ENCODE assay signal across 2 cellular contexts in the genomic region with DNA sequence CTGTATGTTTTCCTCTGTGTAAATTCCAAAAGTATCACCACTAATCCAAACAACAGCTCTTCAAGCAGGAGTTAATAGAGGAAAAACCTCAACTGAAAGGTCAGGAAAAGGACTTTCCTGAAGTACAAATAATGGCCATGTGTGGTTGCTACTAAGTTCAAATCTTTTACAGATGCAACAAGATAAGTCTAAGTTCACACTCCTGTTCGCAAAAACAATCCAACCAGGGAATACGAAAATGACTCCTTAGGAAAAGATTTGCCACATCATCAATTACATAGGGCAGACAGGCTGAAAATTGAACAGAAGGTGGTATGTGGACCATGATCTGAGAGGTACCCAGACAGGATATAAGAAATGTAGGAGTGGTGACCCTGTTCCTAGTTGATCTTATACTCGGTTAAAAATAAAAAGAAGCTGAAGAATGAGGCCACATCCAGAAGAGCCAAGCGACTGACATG.
TF ChIP-seq lines count a peak whose summit lies in the region.

No MANE protein-coding gene starts in this region.

TF ChIP-seq in GM12878, 131 proteins besides CTCF, POLR2A, EP300 and RAD21:
- TF ChIP-seq SKIL (IDR thresholded peaks at IDR 0.05; ENCODE audit: low read depth, poor library complexity, severe bottlenecking) (no peak), PML (IDR thresholded peaks at IDR 0.05; ENCODE audit: low read length) (no peak), ZNF687 (IDR thresholded peaks at IDR 0.05) (no peak), SP1 (IDR thresholded peaks at IDR 0.05; ENCODE audit: low read depth, low read length) (no peak), CHD4 (IDR thresholded peaks at IDR 0.05) (no peak), LARP7 (IDR thresholded peaks at IDR 0.05) (no peak), YY1 (IDR thresholded peaks at IDR 0.05; ENCODE audit: low read depth, low read length) (no peak), EED (IDR thresholded peaks at IDR 0.05; ENCODE audit: low read depth) (no peak), CREB1 (IDR thresholded peaks at IDR 0.05; ENCODE audit: low read depth) (no peak), NR2F1 (conservative IDR thresholded peaks at IDR 0.05) (no peak), ETV6 (conservative IDR thresholded peaks at IDR 0.05 in 1 of 2, IDR thresholded peaks at IDR 0.05 in 1 of 2; ENCODE audit: borderline replicate concordance in 1 of 2, low read depth in 1 of 2) (no peak), ATF7 (IDR thresholded peaks at IDR 0.05; ENCODE audit: low read depth) (no peak)
- TF ChIP-seq, protein P1, sequence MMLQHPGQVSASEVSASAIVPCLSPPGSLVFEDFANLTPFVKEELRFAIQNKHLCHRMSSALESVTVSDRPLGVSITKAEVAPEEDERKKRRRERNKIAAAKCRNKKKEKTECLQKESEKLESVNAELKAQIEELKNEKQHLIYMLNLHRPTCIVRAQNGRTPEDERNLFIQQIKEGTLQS (IDR thresholded peaks at IDR 0.05; ENCODE audit: borderline replicate concordance, extremely low read depth, low read depth, low read length), result no peak
- TF ChIP-seq, protein P2, sequence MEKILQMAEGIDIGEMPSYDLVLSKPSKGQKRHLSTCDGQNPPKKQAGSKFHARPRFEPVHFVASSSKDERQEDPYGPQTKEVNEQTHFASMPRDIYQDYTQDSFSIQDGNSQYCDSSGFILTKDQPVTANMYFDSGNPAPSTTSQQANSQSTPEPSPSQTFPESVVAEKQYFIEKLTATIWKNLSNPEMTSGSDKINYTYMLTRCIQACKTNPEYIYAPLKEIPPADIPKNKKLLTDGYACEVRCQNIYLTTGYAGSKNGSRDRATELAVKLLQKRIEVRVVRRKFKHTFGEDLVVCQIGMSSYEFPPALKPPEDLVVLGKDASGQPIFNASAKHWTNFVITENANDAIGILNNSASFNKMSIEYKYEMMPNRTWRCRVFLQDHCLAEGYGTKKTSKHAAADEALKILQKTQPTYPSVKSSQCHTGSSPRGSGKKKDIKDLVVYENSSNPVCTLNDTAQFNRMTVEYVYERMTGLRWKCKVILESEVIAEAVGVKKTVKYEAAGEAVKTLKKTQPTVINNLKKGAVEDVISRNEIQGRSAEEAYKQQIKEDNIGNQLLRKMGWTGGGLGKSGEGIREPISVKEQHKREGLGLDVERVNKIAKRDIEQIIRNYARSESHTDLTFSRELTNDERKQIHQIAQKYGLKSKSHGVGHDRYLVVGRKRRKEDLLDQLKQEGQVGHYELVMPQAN (conservative IDR thresholded peaks at IDR 0.05), result no peak

TF ChIP-seq in HepG2, 621 proteins besides CTCF, POLR2A, EP300 and RAD21 (continued from another document):
- TF ChIP-seq, protein P3, sequence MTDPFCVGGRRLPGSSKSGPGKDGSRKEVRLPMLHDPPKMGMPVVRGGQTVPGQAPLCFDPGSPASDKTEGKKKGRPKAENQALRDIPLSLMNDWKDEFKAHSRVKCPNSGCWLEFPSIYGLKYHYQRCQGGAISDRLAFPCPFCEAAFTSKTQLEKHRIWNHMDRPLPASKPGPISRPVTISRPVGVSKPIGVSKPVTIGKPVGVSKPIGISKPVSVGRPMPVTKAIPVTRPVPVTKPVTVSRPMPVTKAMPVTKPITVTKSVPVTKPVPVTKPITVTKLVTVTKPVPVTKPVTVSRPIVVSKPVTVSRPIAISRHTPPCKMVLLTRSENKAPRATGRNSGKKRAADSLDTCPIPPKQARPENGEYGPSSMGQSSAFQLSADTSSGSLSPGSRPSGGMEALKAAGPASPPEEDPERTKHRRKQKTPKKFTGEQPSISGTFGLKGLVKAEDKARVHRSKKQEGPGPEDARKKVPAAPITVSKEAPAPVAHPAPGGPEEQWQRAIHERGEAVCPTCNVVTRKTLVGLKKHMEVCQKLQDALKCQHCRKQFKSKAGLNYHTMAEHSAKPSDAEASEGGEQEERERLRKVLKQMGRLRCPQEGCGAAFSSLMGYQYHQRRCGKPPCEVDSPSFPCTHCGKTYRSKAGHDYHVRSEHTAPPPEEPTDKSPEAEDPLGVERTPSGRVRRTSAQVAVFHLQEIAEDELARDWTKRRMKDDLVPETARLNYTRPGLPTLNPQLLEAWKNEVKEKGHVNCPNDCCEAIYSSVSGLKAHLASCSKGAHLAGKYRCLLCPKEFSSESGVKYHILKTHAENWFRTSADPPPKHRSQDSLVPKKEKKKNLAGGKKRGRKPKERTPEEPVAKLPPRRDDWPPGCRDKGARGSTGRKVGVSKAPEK (CRISPR knock-in tag; IDR thresholded peaks at IDR 0.05; ENCODE audit: borderline replicate concordance), result no peak
- TF ChIP-seq ZNF605 (CRISPR knock-in tag; IDR thresholded peaks at IDR 0.05) (no peak), ZNF337 (CRISPR knock-in tag; IDR thresholded peaks at IDR 0.05; ENCODE audit: borderline replicate concordance, low read depth) (no peak), ZNF383 (CRISPR knock-in tag; IDR thresholded peaks at IDR 0.05; ENCODE audit: borderline replicate concordance) (no peak), ZNF747 (CRISPR knock-in tag; IDR thresholded peaks at IDR 0.05; ENCODE audit: borderline replicate concordance) (no peak), ELF4 (CRISPR knock-in tag; IDR thresholded peaks at IDR 0.05; ENCODE audit: borderline replicate concordance) (no peak), KDM2A (CRISPR knock-in tag; IDR thresholded peaks at IDR 0.05; ENCODE audit: borderline replicate concordance, low read depth) (no peak), NRL (CRISPR knock-in tag; IDR thresholded peaks at IDR 0.05; ENCODE audit: borderline replicate concordance) (no peak), SMAD9 (CRISPR knock-in tag; IDR thresholded peaks at IDR 0.05) (no peak), ZNF160 (CRISPR knock-in tag; IDR thresholded peaks at IDR 0.05) (no peak), BHLHE40 (IDR thresholded peaks at IDR 0.05; ENCODE audit: low read length) (no peak), ZNF784 (CRISPR knock-in tag; IDR thresholded peaks at IDR 0.05; ENCODE audit: borderline replicate concordance) (no peak), ZBTB20 (CRISPR knock-in tag; IDR thresholded peaks at IDR 0.05; ENCODE audit: borderline replicate concordance, low read depth) (no peak), STAG1 (CRISPR knock-in tag; IDR thresholded peaks at IDR 0.05) (no peak), ELF1 (CRISPR knock-in tag; IDR thresholded peaks at IDR 0.05) (no peak), RARA (CRISPR knock-in tag; IDR thresholded peaks at IDR 0.05) (peak; percentile 36; the same call in 1 of the 2 replicates), GABPA (IDR thresholded peaks at IDR 0.05; ENCODE audit: low read depth, low read length) (no peak), GABPA (CRISPR knock-in tag; IDR thresholded peaks at IDR 0.05; ENCODE audit: low read depth) (no peak)
- TF ChIP-seq, protein P4, sequence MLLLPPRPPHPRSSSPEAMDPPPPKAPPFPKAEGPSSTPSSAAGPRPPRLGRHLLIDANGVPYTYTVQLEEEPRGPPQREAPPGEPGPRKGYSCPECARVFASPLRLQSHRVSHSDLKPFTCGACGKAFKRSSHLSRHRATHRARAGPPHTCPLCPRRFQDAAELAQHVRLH (CRISPR knock-in tag; IDR thresholded peaks at IDR 0.05; ENCODE audit: borderline replicate concordance, low read depth), result no peak
